Comparison of ENCODE assay signal across 13 cellular contexts in the genomic region with DNA sequence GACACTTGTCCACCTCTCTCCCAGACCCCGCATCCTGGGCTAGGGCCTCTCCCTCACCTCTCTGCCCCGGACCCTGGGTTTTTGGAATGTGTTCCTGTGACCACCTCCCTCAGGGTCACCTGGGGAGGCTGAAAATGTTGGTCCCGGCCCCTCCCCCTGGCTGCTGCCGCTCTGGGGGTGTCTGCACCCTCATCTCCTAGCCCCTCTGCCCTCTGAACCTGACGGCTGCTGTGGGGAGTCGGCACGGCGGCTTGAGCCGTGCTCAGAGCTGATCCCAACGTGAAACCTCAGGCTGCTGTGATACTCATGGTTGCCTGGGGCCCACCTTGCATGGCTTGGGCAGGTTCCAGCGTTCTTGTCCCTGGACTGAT. TPM values are rescaled to one million over a fixed set of nuclear protein-coding genes. Genes with fewer than 3 reads are reported as not detected.
DNase-seq lines count a peak whose midpoint lies in the region; ATAC-seq and TF ChIP-seq lines count a peak whose summit lies in the region.
"Had no signal": no experiment of that assay in that cellular context is flagged by ENCODE, and none has a peak within 500 bp of the region (broad histone marks: within the 10 kb centered on the region; RNA-seq: fewer than 3 reads in every experiment).

No MANE protein-coding gene starts in this region.

- TF ChIP-seq CTCF in heart left ventricle (IDR thresholded peaks at IDR 0.05) (no peak), activated B cell treated with CpG ODN at 0.5 μM for 24 hours (IDR thresholded peaks at IDR 0.05) (no peak), tibial artery (IDR thresholded peaks at IDR 0.05) (no peak)

- TF ChIP-seq POLR2A in heart left ventricle (IDR thresholded peaks at IDR 0.05): no peak

- WGBS in heart left ventricle, 4 donors: 80 to 89% (median 83%) methylated on average over 3 to 11 of the region's 11 CpGs

- no peaks in the 10 kb centered on the region for H3K27me3 ChIP-seq in heart left ventricle
- no peaks in the 10 kb centered on the region for H3K27me3 ChIP-seq in tibial artery
- H3K27me3 ChIP-seq: BE2C had no signal

- no peak overlapping the region for H3K4me3 ChIP-seq in heart left ventricle
- no peak overlapping the region for H3K4me3 ChIP-seq in tibial artery
- H3K4me3 ChIP-seq: thoracic aorta had no signal

- intact Hi-C loops in Right ventricle myocardium superior (cut with DNase I): no loop called here
- intact Hi-C loops in heart left ventricle (cut with DNase I): no loop called here
- intact Hi-C loops in activated B cell treated with CpG ODN at 0.5 μM for 24 hours (cut with micrococcal nuclease): no loop called here
- intact Hi-C loops in tibial artery (cut with DNase I; ENCODE audit: low total_unique reads): no loop called here

- peaks cover 0 to 83% (median 6%) of the 10 kb centered on the region in 9 donors for H3K36me3 ChIP-seq in heart left ventricle
- H3K36me3 ChIP-seq in tibial artery: peaks cover 0 to 24% (median 23%) of the 10 kb centered on the region in 3 donors

- H3K4me1 ChIP-seq in heart left ventricle (peaks cover 0 to 18% (median 5%) of the 10 kb centered on the region in 12 donors), tibial artery (peaks cover 0 to 11% (median 8%) of the 10 kb centered on the region in 4 donors)

- no peaks in the 10 kb centered on the region for H3K9me3 Mint-ChIP-seq in activated B cell treated with CpG ODN at 0.5 μM for 24 hours
- H3K9me3 Mint-ChIP-seq: activated CD4-positive, alpha-beta T cell treated with anti-CD3 and anti-CD28 coated beads, Interleukin-2, amount 10 ng/mL, durations not matched to agents 24 days and 14 days had no signal

- H3K4me3 Mint-ChIP-seq in activated B cell treated with CpG ODN at 0.5 μM for 24 hours: no peak overlapping the region
- H3K4me3 Mint-ChIP-seq: activated CD4-positive, alpha-beta T cell treated with anti-CD3 and anti-CD28 coated beads, Interleukin-2, amount 10 ng/mL, durations not matched to agents 24 days and 14 days had no signal

- H3K27ac ChIP-seq in heart left ventricle (no peak overlapping the region), tibial artery (peak overlapping the region; percentile 26 to 36)
- H3K27ac ChIP-seq: thoracic aorta had no signal

- POLR2A ChIA-PET in activated B cell treated with CpG ODN at 0.5 μM for 24 hours (lab: Charles Lee): interaction anchor here (1.2 kb wide), 1 partner anchor 60 kb away, joined by 10 read pairs; the partner anchor contains the start of gene BRD7

- H3K4me1 Mint-ChIP-seq in activated B cell treated with CpG ODN at 0.5 μM for 24 hours: peaks cover 9% of the 10 kb centered on the region

- ATAC-seq in Right ventricle myocardium superior (ENCODE audit: poor library complexity) (no peak), heart left ventricle (no peak), activated B cell treated with CpG ODN at 0.5 μM for 24 hours (ENCODE audit: low read depth) (no peak)

- no peaks in the 10 kb centered on the region for H3K27me3 Mint-ChIP-seq in activated B cell treated with CpG ODN at 0.5 μM for 24 hours
- H3K27me3 Mint-ChIP-seq: activated CD4-positive, alpha-beta T cell treated with anti-CD3 and anti-CD28 coated beads, Interleukin-2, amount 10 ng/mL, durations not matched to agents 24 days and 14 days had no signal

- H3K27ac Mint-ChIP-seq in activated B cell treated with CpG ODN at 0.5 μM for 24 hours: no peak overlapping the region

- H3K36me3 Mint-ChIP-seq in activated B cell treated with CpG ODN at 0.5 μM for 24 hours (ENCODE audit: low read depth): peaks cover 70% of the 10 kb centered on the region

- DNase-seq in Right ventricle myocardium superior (peak; percentile 29), heart left ventricle (no peak), activated B cell treated with CpG ODN at 0.5 μM for 24 hours (peak; percentile 13), hepatic stellate cell (ENCODE audit: low spot score) (peak; percentile 2), tibial artery (peak in 1 of 2 donors; percentile 49), NCI-H2196 treated with DMSO at 0.1 percent for 48 hours (lab: John Stamatoyannopoulos, UW; ENCODE audit: unreplicated experiment) (no peak), NCI-H2171 (lab: John Stamatoyannopoulos, UW) (no peak), DMS114 treated with DMSO at 0.1 percent for 48 hours (lab: John Stamatoyannopoulos, UW; ENCODE audit: unreplicated experiment) (no peak)
- DNase-seq: activated CD4-positive, alpha-beta T cell treated with anti-CD3 and anti-CD28 coated beads, Interleukin-2, amount 10 ng/mL, durations not matched to agents 24 days and 14 days; activated naive CD4-positive, alpha-beta T cell treated with anti-CD3 and anti-CD28 coated beads, Interleukin-2, amount 50 U/mL, for 16 hours; T1000 had no signal

- H3K9me3 ChIP-seq in heart left ventricle (no peaks in the 10 kb centered on the region), tibial artery (no peaks in the 10 kb centered on the region)
- H3K9me3 ChIP-seq: BE2C, thoracic aorta had no signal

- CTCF ChIA-PET in activated B cell treated with CpG ODN at 0.5 μM for 24 hours (lab: Charles Lee): no interaction called here

RNA-seq across cellular contexts. Expression of gene ADCY7, which starts 42.8 kb away (rescaled TPM):
- total RNA-seq in Right ventricle myocardium superior (9.3 TPM), heart left ventricle (10 to 100 TPM in 3 of 9 donors, 1 to 10 TPM in 6; 3.2 to 46.7 (median 9.0) TPM), activated B cell treated with CpG ODN at 0.5 μM for 24 hours (109 and 128 TPM in 2 replicates)
- polyA plus RNA-seq in heart left ventricle: 1 to 10 TPM; 3.8 to 5.3 TPM

RNA-seq across cellular contexts. Expression of gene BRD7, which starts 59.6 kb away (rescaled TPM):
- 39.1 TPM for total RNA-seq in Right ventricle myocardium superior
- 10 to 100 TPM; 29.8 to 49.7 (median 45.3) TPM for total RNA-seq in heart left ventricle
- 10 to 100 TPM; 35.5 to 43.7 TPM for polyA plus RNA-seq in heart left ventricle
- total RNA-seq in activated B cell treated with CpG ODN at 0.5 μM for 24 hours: 60.3 and 65.2 TPM in 2 replicates

Comparison
In these comparisons a context has a peak if more than half of its experiments do, and no peak if none do; other contexts are left out.
1. DNase-seq: peak in Right ventricle myocardium superior (single experiment), activated B cell treated with CpG ODN at 0.5 μM for 24 hours (single experiment) and hepatic stellate cell (single experiment); none in heart left ventricle (0 of 5), NCI-H2196 treated with DMSO at 0.1 percent for 48 hours (single experiment), NCI-H2171 (single experiment) and DMS114 treated with DMSO at 0.1 percent for 48 hours (single experiment).
2. H3K27ac ChIP-seq: peak in tibial artery (2 of 2); none in heart left ventricle (0 of 12).